Comparison of ENCODE assay signal across 29 cellular contexts in genomic region chr5:149723374-149723773, GRCh38.
"Had no signal": no experiment of that assay in that cellular context is flagged by ENCODE, and none has a peak within 500 bp of the region (broad histone marks: within the 10 kb centered on the region; RNA-seq: fewer than 3 reads in every experiment).

No MANE protein-coding gene starts in this region.

- H3K4me2 ChIP-seq: SK-N-SH had no signal

- H3K27ac ChIP-seq: ascending aorta, body of pancreas, Peyer's patch, RWPE1, SJCRH30, VCaP had no signal

- H3K4me1 ChIP-seq: ascending aorta, SJCRH30 had no signal

- H3K27me3 ChIP-seq: ascending aorta, body of pancreas, Peyer's patch had no signal

- H3K9me3 ChIP-seq: ascending aorta, body of pancreas, Peyer's patch, SJCRH30, SK-N-SH had no signal

- H3K36me3 ChIP-seq: ascending aorta, Peyer's patch, SJCRH30 had no signal

- H3K9ac ChIP-seq: SK-N-SH had no signal

- H3K4me3 ChIP-seq: ascending aorta, body of pancreas, Peyer's patch, SJCRH30 had no signal

- ATAC-seq: activated naive CD4-positive, alpha-beta T cell treated with anti-CD3 and anti-CD28 coated beads, Interleukin-2, amount 50 U/mL, for 72 hours; activated naive CD8-positive, alpha-beta T cell treated with anti-CD3 and anti-CD28 coated beads, Interleukin-2, amount 50 U/mL, for 24 hours; activated T-cell treated with anti-CD3 and anti-CD28 coated beads, Interleukin-2, amount 50 U/mL, for 4 hours; body of pancreas had no signal

- DNase-seq: activated CD4-positive, alpha-beta memory T cell treated with anti-CD3 and anti-CD28 coated beads for 36 hours; activated CD4-positive, alpha-beta T cell treated with anti-CD3 and anti-CD28 coated beads, Interleukin-2, amount 10 ng/mL, durations not matched to agents 7 days and 5 days; activated CD4-positive, CD25-positive, alpha-beta regulatory T cell; activated CD8-positive, alpha-beta memory T cell treated with anti-CD3 and anti-CD28 coated beads for 24 hours; activated effector memory CD4-positive, alpha-beta T cell treated with anti-CD3 and anti-CD28 coated beads, Interleukin-2, amount 50 U/mL, for 16 hours; activated naive CD4-positive, alpha-beta T cell treated with Interleukin-2 at 50 U/mL for 16 hours; activated naive CD8-positive, alpha-beta T cell treated with anti-CD3 and anti-CD28 coated beads, Interleukin-2, amount 50 U/mL, for 24 hours; activated T-cell treated with anti-CD3 and anti-CD28 coated beads, Interleukin-2, amount 50 U/mL, for 4 hours; amniotic stem cell; body of pancreas; Kasumi-1; NCI-H1048; NCI-H146; NCI-H187 treated with DMSO at 0.1 percent for 48 hours; NCI-H2081 treated with DMSO at 0.1 percent for 48 hours; NCI-H2171; NCI-H2227 treated with DMSO at 0.1 percent for 48 hours; NCI-H526; NCI-H774; OCI-M1; Peyer's patch; Right ventricle myocardium superior; SJCRH30; SK-N-SH; T-helper 1 cell had no signal
